ENCODE assay signal across 29 cellular contexts in the genomic region with DNA sequence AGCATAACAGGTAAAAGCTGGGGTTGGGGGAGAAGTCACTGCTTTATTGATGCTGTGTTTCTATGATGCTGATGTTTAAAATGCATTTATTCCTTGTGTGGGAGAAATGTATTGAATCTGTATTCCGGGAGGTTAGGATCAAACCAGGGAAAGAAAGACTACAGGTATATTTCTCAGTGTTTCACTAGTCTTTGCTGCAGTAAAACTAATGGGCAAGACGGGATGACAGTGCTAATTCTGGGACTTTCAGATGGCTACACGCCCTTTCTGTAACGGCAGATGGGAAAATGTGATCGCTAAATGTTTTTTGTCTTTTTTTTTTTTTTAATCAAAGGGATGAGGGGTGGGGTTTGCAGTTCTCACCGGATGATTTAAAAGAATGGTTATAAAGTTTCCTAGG. TPM values are rescaled to one million over a fixed set of nuclear protein-coding genes. Genes with fewer than 3 reads are reported as not detected.
DNase-seq lines count a peak whose midpoint lies in the region; ATAC-seq and TF ChIP-seq lines count a peak whose summit lies in the region.
"Had no signal": no experiment of that assay in that cellular context is flagged by ENCODE, and none has a peak within 500 bp of the region (broad histone marks: within the 10 kb centered on the region; RNA-seq: fewer than 3 reads in every experiment).

No MANE protein-coding gene starts in this region.

- H3K4me1 ChIP-seq in hepatocyte (ENCODE audit: insufficient read depth) (peaks cover 3% of the 10 kb centered on the region), neural progenitor cell (peaks cover 20% of the 10 kb centered on the region), psoas muscle (no peaks in the 10 kb centered on the region)

- H3K9me3 Mint-ChIP-seq in brain (peaks cover 0 to 35% (median 0%) of the 10 kb centered on the region in 5 experiments), neural progenitor cell (peaks cover 2% of the 10 kb centered on the region)
- H3K9me3 Mint-ChIP-seq: endodermal cell had no signal

- H2AFZ ChIP-seq in hepatocyte (no peak overlapping the region), neural progenitor cell (replicated peaks) (peak overlapping the region; percentile 71)

- no peaks in the 10 kb centered on the region for H3F3A ChIP-seq in neural progenitor cell (ENCODE audit: low read depth)

- no peaks in the 10 kb centered on the region for H3K9me2 ChIP-seq in hepatocyte (replicated peaks; ENCODE audit: insufficient read depth)

- DNase-seq in Caki2 (ENCODE audit: low read depth) = peak; percentile 16
- no peak for DNase-seq in hepatocyte (ENCODE audit: low spot score)
- no peak for DNase-seq in neural progenitor cell (ENCODE audit: low spot score)
- no peak for DNase-seq in SKM-1 (lab: John Stamatoyannopoulos, UW; ENCODE audit: unreplicated experiment)
- DNase-seq in T-helper 9 cell = no peak
- DNase-seq in psoas muscle = no peak
- DNase-seq in stimulated activated CD4-positive, alpha-beta T cell treated with anti-CD3 and anti-CD28 coated beads, Interleukin-2, amount 100 ng/mL, for 48 hours = no peak
- DNase-seq: activated CD4-positive, alpha-beta T cell treated with anti-CD3 and anti-CD28 coated beads for 48 hours; activated T-cell treated with anti-CD3 and anti-CD28 coated beads for 4 hours; CD4-positive, CD25-positive, alpha-beta regulatory T cell; DND-41; endodermal cell; KG1; MM.1S; naive thymus-derived CD4-positive, alpha-beta T cell; NCI-H2081; ovary; SIG-M5; stimulated activated naive CD8-positive, alpha-beta T cell treated with anti-CD3 and anti-CD28 coated beads, Interleukin-15, Interleukin-2, amounts not matched to agents 100 U/mL and 50 U/mL, for 24 hours; SW 1271 had no signal

- no peaks in the 10 kb centered on the region for H3K36me3 ChIP-seq in hepatocyte (replicated peaks; ENCODE audit: insufficient read depth, low read depth)
- H3K36me3 ChIP-seq in neural progenitor cell = no peaks in the 10 kb centered on the region
- no peaks in the 10 kb centered on the region for H3K36me3 ChIP-seq in psoas muscle (ENCODE audit: insufficient read depth in 1 of 2, low read depth in 1 of 2)
- H3K36me3 ChIP-seq: cardiac muscle cell, ovary, thoracic aorta had no signal

- H3K9me3 ChIP-seq in hepatocyte (ENCODE audit: low read depth) = no peaks in the 10 kb centered on the region
- no peaks in the 10 kb centered on the region for H3K9me3 ChIP-seq in neural progenitor cell (ENCODE audit: low read depth)
- H3K9me3 ChIP-seq in psoas muscle = no peaks in the 10 kb centered on the region
- H3K9me3 ChIP-seq: ovary, thoracic aorta had no signal

- WGBS in hepatocyte (ENCODE audit: low lambda C conversion rate, missing lambda C conversion rate) = 74% methylated on average over 6 of the region's 6 CpGs
- WGBS in psoas muscle, 3 donors = 24 to 29% (median 29%) methylated on average over 6 of the region's 6 CpGs

- H3K79me2 ChIP-seq in hepatocyte = no peaks in the 10 kb centered on the region
- H3K79me2 ChIP-seq in neural progenitor cell (ENCODE audit: low read depth) = no peaks in the 10 kb centered on the region

- H3K27ac Mint-ChIP-seq in brain = peak overlapping the region in 3 of 5 experiments; percentile 58 to 89 (median 78)
- peak overlapping the region; percentile 80 for H3K27ac Mint-ChIP-seq in neural progenitor cell
- H3K27ac Mint-ChIP-seq: activated naive CD4-positive, alpha-beta T cell treated with anti-CD3 and anti-CD28 coated beads, Interleukin-2, amount 50 U/mL, for 24 hours; CD4-positive, CD25-positive, alpha-beta regulatory T cell; endodermal cell; naive thymus-derived CD4-positive, alpha-beta T cell had no signal

- TF ChIP-seq CTCF in brain (conservative IDR thresholded peaks at IDR 0.05) = no peak
- TF ChIP-seq CTCF in hepatocyte (IDR thresholded peaks at IDR 0.05; ENCODE audit: poor library complexity) = no peak
- no peak for TF ChIP-seq CTCF in neural progenitor cell (IDR thresholded peaks at IDR 0.05)
- no peak for TF ChIP-seq CTCF in psoas muscle (IDR thresholded peaks at IDR 0.05)

- H3K27me3 Mint-ChIP-seq in brain = no peaks in the 10 kb centered on the region
- H3K27me3 Mint-ChIP-seq in neural progenitor cell (ENCODE audit: insufficient read depth, low read depth) = no peaks in the 10 kb centered on the region
- H3K27me3 Mint-ChIP-seq: activated naive CD4-positive, alpha-beta T cell treated with anti-CD3 and anti-CD28 coated beads, Interleukin-2, amount 50 U/mL, for 24 hours; CD4-positive, CD25-positive, alpha-beta regulatory T cell; naive thymus-derived CD4-positive, alpha-beta T cell had no signal

- in situ Hi-C loops in Caki2 (cut with HindIII; ENCODE audit: low pct_unique_long_range_greater_than_20kb, low sequenced_read_pairs) = no loop called here

- peak overlapping the region in 3 of 5 experiments; percentile 70 to 79 (median 78) for H3K4me3 Mint-ChIP-seq in brain
- peak overlapping the region; percentile 67 for H3K4me3 Mint-ChIP-seq in neural progenitor cell
- H3K4me3 Mint-ChIP-seq: activated naive CD4-positive, alpha-beta T cell treated with anti-CD3 and anti-CD28 coated beads, Interleukin-2, amount 50 U/mL, for 24 hours; CD4-positive, CD25-positive, alpha-beta regulatory T cell; endodermal cell; naive thymus-derived CD4-positive, alpha-beta T cell had no signal

- H3K4me1 Mint-ChIP-seq in brain (peaks cover 29% of the 10 kb centered on the region), neural progenitor cell (peaks cover 26% of the 10 kb centered on the region)
- H3K4me1 Mint-ChIP-seq: activated naive CD4-positive, alpha-beta T cell treated with anti-CD3 and anti-CD28 coated beads, Interleukin-2, amount 50 U/mL, for 24 hours; naive thymus-derived CD4-positive, alpha-beta T cell had no signal

- H3K36me3 Mint-ChIP-seq in brain = no peaks in the 10 kb centered on the region
- H3K36me3 Mint-ChIP-seq in neural progenitor cell = peaks cover 2% of the 10 kb centered on the region
- H3K36me3 Mint-ChIP-seq: activated naive CD4-positive, alpha-beta T cell treated with anti-CD3 and anti-CD28 coated beads, Interleukin-2, amount 50 U/mL, for 24 hours; CD4-positive, CD25-positive, alpha-beta regulatory T cell; naive thymus-derived CD4-positive, alpha-beta T cell had no signal

- no peak for ATAC-seq in psoas muscle
- ATAC-seq: esophagus mucosa; naive thymus-derived CD4-positive, alpha-beta T cell; stimulated activated naive CD8-positive, alpha-beta T cell treated with anti-CD3 and anti-CD28 coated beads, Interleukin-15, Interleukin-2, amounts not matched to agents 100 U/mL and 50 U/mL, for 24 hours had no signal

- H3K4me2 ChIP-seq in hepatocyte (peak overlapping the region; percentile 58), neural progenitor cell (peak overlapping the region; percentile 68)

- no peaks in the 10 kb centered on the region for H3K27me3 ChIP-seq in hepatocyte
- no peaks in the 10 kb centered on the region for H3K27me3 ChIP-seq in neural progenitor cell
- H3K27me3 ChIP-seq in psoas muscle (ENCODE audit: insufficient read depth in 3 of 3, low read length in 2 of 3) = no peaks in the 10 kb centered on the region
- H3K27me3 ChIP-seq: cardiac muscle cell, ovary had no signal

- intact Hi-C loops in psoas muscle (cut with DNase I) = no loop called here

- H3K27ac ChIP-seq in hepatocyte (no peak overlapping the region), neural progenitor cell (peak overlapping the region; percentile 84), psoas muscle (no peak overlapping the region)
- H3K27ac ChIP-seq: cardiac muscle cell, HL-60, ovary, skin epidermis, thoracic aorta had no signal

- no peak overlapping the region for H3K4me3 ChIP-seq in hepatocyte
- peak overlapping the region; percentile 21 for H3K4me3 ChIP-seq in neural progenitor cell
- no peak overlapping the region for H3K4me3 ChIP-seq in psoas muscle
- H3K4me3 ChIP-seq: cardiac muscle cell, ovary, skin epidermis, thoracic aorta had no signal

- H3K9ac ChIP-seq in neural progenitor cell = peak overlapping the region; percentile 17

- no peaks in the 10 kb centered on the region for H4K20me1 ChIP-seq in hepatocyte (ENCODE audit: insufficient read depth, poor library complexity, severe bottlenecking)
- H4K20me1 ChIP-seq in neural progenitor cell (ENCODE audit: low read depth) = no peaks in the 10 kb centered on the region

RNA-seq across cellular contexts. Expression of gene CNTN6, which starts 0.4 kb away (rescaled TPM):
- 0.12 and 0.34 TPM in 2 replicates for total RNA-seq in Caki2 (2014; rRNA removed; shearing (Covaris generic); ENCODE audit: low replicate concordance)
- polyA plus RNA-seq in brain (ENCODE audit: insufficient read depth, low read depth, low replicate concordance) (0.31 TPM), hepatocyte (2.6 and 2.9 TPM in 2 replicates), psoas muscle (not detected)
- total RNA-seq in hepatocyte (3.2 and 4.8 TPM in 2 replicates), neural progenitor cell (ENCODE audit: low replicate concordance) (2.1 and 2.2 TPM in 2 replicates), psoas muscle (under 1 TPM in 1 of 4 donors, not detected in 3; 0.10 TPM)
- total RNA-seq: CD4-positive, CD25-positive, alpha-beta regulatory T cell; esophagus mucosa; H7; naive thymus-derived CD4-positive, alpha-beta T cell; thoracic aorta had no signal
- polyA plus RNA-seq: cardiac muscle cell; CD4-positive, CD25-positive, alpha-beta regulatory T cell; keratinocyte; naive thymus-derived CD4-positive, alpha-beta T cell had no signal
